Comparison of ENCODE assay signal across 20 cellular contexts in genomic region chrX:45421806-45422205, GRCh38.
"Had no signal": no experiment of that assay in that cellular context is flagged by ENCODE, and none has a peak within 500 bp of the region (broad histone marks: within the 10 kb centered on the region; RNA-seq: fewer than 3 reads in every experiment).

No MANE protein-coding gene starts in this region.

- H3K79me2 ChIP-seq: hepatocyte had no signal

- H3K27me3 Mint-ChIP-seq: dendritic cell treated with granulocyte-macrophage colony-stimulating factor and Interleukin-4, amounts not matched to agents 40 ng/mL and 50 ng/mL, for 4 days; type B pancreatic cell had no signal

- ATAC-seq: effector memory CD8-positive, alpha-beta T cell; left lobe of liver; mucosa of descending colon; natural killer cell; sciatic nerve had no signal

- H3K4me2 ChIP-seq: hepatocyte had no signal

- H3K36me3 Mint-ChIP-seq: natural killer cell, type B pancreatic cell had no signal

- H3K4me1 Mint-ChIP-seq: natural killer cell, neural crest cell had no signal

- H3K9me3 Mint-ChIP-seq: dendritic cell treated with granulocyte-macrophage colony-stimulating factor and Interleukin-4, amounts not matched to agents 40 ng/mL and 50 ng/mL, for 4 days; effector memory CD8-positive, alpha-beta T cell; natural killer cell; type B pancreatic cell had no signal

- H2AFZ ChIP-seq: hepatocyte had no signal

- H3K4me3 ChIP-seq: esophagus muscularis mucosa, hepatocyte, mucosa of descending colon, skin epidermis, stomach had no signal

- H3K27me3 ChIP-seq: esophagus muscularis mucosa, hepatocyte, stomach had no signal

- H3K4me1 ChIP-seq: esophagus muscularis mucosa, stomach had no signal

- H3K9me3 ChIP-seq: esophagus muscularis mucosa, mucosa of descending colon, stomach had no signal

- DNase-seq: effector memory CD8-positive, alpha-beta T cell; foreskin melanocyte; head of caudate nucleus; kidney glomerular epithelial cell; mucosa of descending colon; natural killer cell; posterior cingulate gyrus; stimulated activated CD4-positive, alpha-beta T cell treated with anti-CD3 and anti-CD28 coated beads, Interleukin-12 subunit alpha, Interleukin-12 subunit beta, amount 100 ng/mL, for 4 hours; stimulated activated naive CD4-positive, alpha-beta T cell; stomach; substantia nigra had no signal

- H3K4me3 Mint-ChIP-seq: dendritic cell treated with granulocyte-macrophage colony-stimulating factor and Interleukin-4, amounts not matched to agents 40 ng/mL and 50 ng/mL, for 4 days; effector memory CD8-positive, alpha-beta T cell; natural killer cell; neural crest cell; type B pancreatic cell had no signal

- H3K36me3 ChIP-seq: esophagus muscularis mucosa, stomach had no signal

- H3K27ac ChIP-seq: epithelial cell of prostate, esophagus muscularis mucosa, hepatocyte, skin epidermis, stomach had no signal
